Comparison of ENCODE assay signal across 10 cellular contexts in genomic region chr3:186826316-186826977, GRCh38. TPM values are rescaled to one million over a fixed set of nuclear protein-coding genes. Genes with fewer than 3 reads are reported as not detected.
A peak's percentile ranks its signal among the peaks of the same experiment; 100 is the strongest.
DNase-seq lines count a peak whose midpoint lies in the region; ATAC-seq and TF ChIP-seq lines count a peak whose summit lies in the region.
"Had no signal": no experiment of that assay in that cellular context is flagged by ENCODE, and none has a peak within 500 bp of the region (broad histone marks: within the 10 kb centered on the region; RNA-seq: fewer than 3 reads in every experiment).

No MANE protein-coding gene starts in this region.

- intact Hi-C loops in posterior vena cava (cut with DNase I) = loop anchor here in 1 of 2 donors (10.0 kb wide), 1 partner anchor 212 kb away; the partner anchor contains the start of gene AHSG

- POLR2A ChIA-PET in HEK293 (lab: Yijun Ruan, JAX) = no interaction called here
- POLR2A ChIA-PET in GM10248 (lab: Yijun Ruan, JAX) = no interaction called here

- no peak for TF ChIP-seq CTCF in HEK293 (tag by site-specific recombination; IDR thresholded peaks at IDR 0.05)
- no peak for TF ChIP-seq CTCF in WI38 (IDR thresholded peaks at IDR 0.05; ENCODE audit: low read depth, low read length)
- TF ChIP-seq CTCF in fibroblast of pulmonary artery (IDR thresholded peaks at IDR 0.05; ENCODE audit: low read length, missing control alignments) = no peak
- TF ChIP-seq CTCF in retinal pigment epithelial cell (conservative IDR thresholded peaks at IDR 0.05; ENCODE audit: low read depth, low read length) = no peak
- no peak for TF ChIP-seq CTCF in GM10248 (IDR thresholded peaks at IDR 0.05; ENCODE audit: control extremely low read depth, extremely low read depth, low read depth, missing control alignments)

- no peak overlapping the region for H3K27ac ChIP-seq in HEK293 (ENCODE audit: extremely low read depth, low read depth, low read length)

- H3K4me1 ChIP-seq in HEK293 (ENCODE audit: control insufficient read depth, insufficient read depth, low read length) = no peaks in the 10 kb centered on the region

- H3K9me3 ChIP-seq in HEK293 (ENCODE audit: control insufficient read depth, insufficient read depth, low read depth, low read length) = no peaks in the 10 kb centered on the region

- CTCF ChIA-PET in HEK293 (lab: Yijun Ruan, JAX) = interaction anchor here (0.6 kb wide), 1 partner anchor 7 kb away, joined by 3 read pairs; no protein-coding TSS in a partner anchor
- CTCF ChIA-PET in GM10248 (lab: Yijun Ruan, JAX) = interaction anchor here (1.4 to 11.1 kb wide), 3 partner anchors 18 to 883 kb away, joined by 3 to 202 read pairs (median 5); partner anchors contain the start of gene AHSG

- no peaks in the 10 kb centered on the region for H3K36me3 ChIP-seq in HEK293 (ENCODE audit: control insufficient read depth in 2 of 2, insufficient read depth in 1 of 2, low read length in 2 of 2)

- no peak overlapping the region for H3K4me3 ChIP-seq in HEK293 (ENCODE audit: low read depth, low read length)
- peak overlapping the region; percentile 67 for H3K4me3 ChIP-seq in WI38 (ENCODE audit: low read depth, low read length)
- peak overlapping the region; percentile 59 for H3K4me3 ChIP-seq in fibroblast of pulmonary artery (replicated peaks; ENCODE audit: low read depth, low read length)
- H3K4me3 ChIP-seq in retinal pigment epithelial cell (ENCODE audit: low read length) = peak overlapping the region; percentile 15

- no peak for DNase-seq in fibroblast of pulmonary artery (ENCODE audit: low read depth)
- DNase-seq in retinal pigment epithelial cell (ENCODE audit: low read depth) = no peak
- DNase-seq in GM10248 (ENCODE audit: extremely low spot score) = no peak
- no peak for DNase-seq in NCI-H2081 treated with DMSO at 0.1 percent for 48 hours (lab: John Stamatoyannopoulos, UW)
- DNase-seq in posterior vena cava (ENCODE audit: low spot score) = no peak

- ATAC-seq in HG03565 (IDR thresholded peaks at IDR 0.05; ENCODE audit: unreplicated experiment) = no peak

TF ChIP-seq in HEK293, 187 proteins besides CTCF, POLR2A, EP300 and RAD21:
- peak; percentile 57 for TF ChIP-seq GLIS1 (tag by site-specific recombination; IDR thresholded peaks at IDR 0.05)
- no peak for TF ChIP-seq ZFP3 (tag by site-specific recombination; IDR thresholded peaks at IDR 0.05; ENCODE audit: low read depth)
- TF ChIP-seq ZNF335 (tag by site-specific recombination; conservative IDR thresholded peaks at IDR 0.05) = peak; percentile 69
- peak; percentile 18; the same call in 1 of the 2 replicates for TF ChIP-seq ZIC2 (tag by site-specific recombination; IDR thresholded peaks at IDR 0.05)
- TF ChIP-seq ZFP41 (tag by site-specific recombination; IDR thresholded peaks at IDR 0.05; ENCODE audit: borderline replicate concordance) = no peak
- TF ChIP-seq PATZ1 (tag by site-specific recombination; IDR thresholded peaks at IDR 0.05) = 0 out of 2 replicates have a peak, but pooled peaks have one; percentile 12
- peak; percentile 11; the same call in 1 of the 2 replicates for TF ChIP-seq ZNF398 (tag by site-specific recombination; IDR thresholded peaks at IDR 0.05)
- TF ChIP-seq ZNF184 (tag by site-specific recombination; IDR thresholded peaks at IDR 0.05) = no peak
- no peak for TF ChIP-seq GLI4 (tag by site-specific recombination; IDR thresholded peaks at IDR 0.05)
- TF ChIP-seq ZSCAN30 (tag by site-specific recombination; IDR thresholded peaks at IDR 0.05) = no peak
- no peak for TF ChIP-seq WT1 (tag by site-specific recombination; IDR thresholded peaks at IDR 0.05)
- TF ChIP-seq ZFP37 (tag by site-specific recombination; IDR thresholded peaks at IDR 0.05) = peak; percentile 42; the same call in 1 of the 2 replicates

RNA-seq across cellular contexts. Expression of gene ADIPOQ, which starts 16.1 kb away (rescaled TPM):
- 1 to 10 TPM; 1.5 to 1.9 TPM for total RNA-seq in posterior vena cava
- total RNA-seq: pulmonary artery endothelial cell, SK-MEL-5 had no signal

RNA-seq across cellular contexts. Expression of gene RFC4, which starts 20.2 kb away (rescaled TPM):
- total RNA-seq in posterior vena cava = 10 to 100 TPM; 10.9 to 12.4 TPM

RNA-seq across cellular contexts. Expression of gene EIF4A2, which starts 43.1 kb away (rescaled TPM):
- total RNA-seq in posterior vena cava = 100 to 1,000 TPM; 263 to 283 TPM
